ENCODE assay signal across 8 cellular contexts in genomic region chr3:127588675-127589577, GRCh38. TPM values are rescaled to one million over a fixed set of nuclear protein-coding genes. Genes with fewer than 3 reads are reported as not detected.
DNase-seq lines count a peak whose midpoint lies in the region; ATAC-seq lines count a peak whose summit lies in the region.

No MANE protein-coding gene starts in this region.

- peak overlapping the region; percentile 77 to 98 (median 88) for H3K4me3 Mint-ChIP-seq in CD4-positive, alpha-beta memory T cell
- H3K4me3 Mint-ChIP-seq in activated naive CD4-positive, alpha-beta T cell treated with anti-CD3 and anti-CD28 coated beads for 36 hours, result peak overlapping the region; percentile 87
- peak overlapping the region; percentile 80 for H3K4me3 Mint-ChIP-seq in stimulated activated effector memory CD8-positive, alpha-beta T cell treated with anti-CD3 and anti-CD28 coated beads, Interleukin-12 subunit alpha, Interleukin-12 subunit beta, amount 100 ng/mL, for 72 hours

- no peaks in the 10 kb centered on the region for H3K27me3 Mint-ChIP-seq in CD4-positive, alpha-beta memory T cell
- no peaks in the 10 kb centered on the region for H3K27me3 Mint-ChIP-seq in activated naive CD4-positive, alpha-beta T cell treated with anti-CD3 and anti-CD28 coated beads for 36 hours (ENCODE audit: low read depth)

- no peak for DNase-seq in CD4-positive, alpha-beta memory T cell
- DNase-seq in HuH-7.5 (ENCODE audit: low spot score), result peak; percentile 52
- DNase-seq in activated naive CD4-positive, alpha-beta T cell treated with anti-CD3 and anti-CD28 coated beads for 36 hours, result peak; percentile 39
- DNase-seq in stimulated activated effector memory CD8-positive, alpha-beta T cell treated with anti-CD3 and anti-CD28 coated beads, Interleukin-12 subunit alpha, Interleukin-12 subunit beta, amount 100 ng/mL, for 72 hours (ENCODE audit: low spot score in 2 of 2), result no peak

- H3K9me3 Mint-ChIP-seq in CD4-positive, alpha-beta memory T cell, result no peaks in the 10 kb centered on the region
- H3K9me3 Mint-ChIP-seq in activated naive CD4-positive, alpha-beta T cell treated with anti-CD3 and anti-CD28 coated beads for 36 hours, result no peaks in the 10 kb centered on the region
- H3K9me3 Mint-ChIP-seq in stimulated activated effector memory CD8-positive, alpha-beta T cell treated with anti-CD3 and anti-CD28 coated beads, Interleukin-12 subunit alpha, Interleukin-12 subunit beta, amount 100 ng/mL, for 72 hours, result no peaks in the 10 kb centered on the region

- H3K9me3 ChIP-seq in CD4-positive, alpha-beta memory T cell (ENCODE audit: control insufficient read depth in 1 of 2, low read length in 2 of 2), result no peaks in the 10 kb centered on the region
- no peaks in the 10 kb centered on the region for H3K9me3 ChIP-seq in iPS-18c (ENCODE audit: control insufficient read depth, insufficient read depth, low read length)

- no peak for ATAC-seq in stimulated activated effector memory CD8-positive, alpha-beta T cell treated with anti-CD3 and anti-CD28 coated beads, Interleukin-12 subunit alpha, Interleukin-12 subunit beta, amount 100 ng/mL, for 72 hours
- ATAC-seq in GM21717 (IDR thresholded peaks at IDR 0.05; ENCODE audit: unreplicated experiment) (no peak), HG03039 (IDR thresholded peaks at IDR 0.05; ENCODE audit: unreplicated experiment) (no peak), HG03095 (IDR thresholded peaks at IDR 0.05; ENCODE audit: unreplicated experiment) (no peak)

- peak overlapping the region; percentile 73 to 83 for H3K4me3 ChIP-seq in CD4-positive, alpha-beta memory T cell (ENCODE audit: low read length in 2 of 2)
- H3K4me3 ChIP-seq in iPS-18c (ENCODE audit: insufficient read depth, low read depth, low read length), result peak overlapping the region; percentile 96

- H3K36me3 ChIP-seq in CD4-positive, alpha-beta memory T cell (ENCODE audit: insufficient read depth, low read length), result no peaks in the 10 kb centered on the region

- intact Hi-C loops in CD4-positive, alpha-beta memory T cell (cut with micrococcal nuclease), result no loop called here
- intact Hi-C loops in activated naive CD4-positive, alpha-beta T cell treated with anti-CD3 and anti-CD28 coated beads for 36 hours (cut with micrococcal nuclease), result no loop called here

- peak overlapping the region in 6 of 7 donors; percentile 54 to 89 (median 80) for H3K27ac Mint-ChIP-seq in CD4-positive, alpha-beta memory T cell
- H3K27ac Mint-ChIP-seq in activated naive CD4-positive, alpha-beta T cell treated with anti-CD3 and anti-CD28 coated beads for 36 hours, result peak overlapping the region; percentile 2
- H3K27ac Mint-ChIP-seq in stimulated activated effector memory CD8-positive, alpha-beta T cell treated with anti-CD3 and anti-CD28 coated beads, Interleukin-12 subunit alpha, Interleukin-12 subunit beta, amount 100 ng/mL, for 72 hours, result peak overlapping the region; percentile 60

- H3K27ac ChIP-seq in CD4-positive, alpha-beta memory T cell (ENCODE audit: low read depth, low read length), result peak overlapping the region; percentile 73

- peaks cover 0 to 8% of the 10 kb centered on the region in 2 donors for H3K36me3 Mint-ChIP-seq in CD4-positive, alpha-beta memory T cell
- no peaks in the 10 kb centered on the region for H3K36me3 Mint-ChIP-seq in activated naive CD4-positive, alpha-beta T cell treated with anti-CD3 and anti-CD28 coated beads for 36 hours (ENCODE audit: low read depth)
- peaks cover 7% of the 10 kb centered on the region for H3K36me3 Mint-ChIP-seq in stimulated activated effector memory CD8-positive, alpha-beta T cell treated with anti-CD3 and anti-CD28 coated beads, Interleukin-12 subunit alpha, Interleukin-12 subunit beta, amount 100 ng/mL, for 72 hours

- peaks cover 26% of the 10 kb centered on the region for H3K4me1 ChIP-seq in CD4-positive, alpha-beta memory T cell (ENCODE audit: insufficient read depth, low read length)

- CTCF ChIA-PET in CD4-positive, alpha-beta memory T cell (lab: Charles Lee; ENCODE audit: partially characterized antibody), result interaction anchor here (1.5 to 8.7 kb wide), 2 partner anchors 9 to 14 kb away, joined by 3 to 68 read pairs; no protein-coding TSS in a partner anchor
- CTCF ChIA-PET in activated naive CD4-positive, alpha-beta T cell treated with anti-CD3 and anti-CD28 coated beads for 36 hours (lab: Charles Lee), result interaction anchor here (0.7 to 3.0 kb wide), 5 partner anchors 9 to 26 kb away, joined by 3 to 12 read pairs (median 6); partner anchors contain the start of gene MCM2

- POLR2A ChIA-PET in CD4-positive, alpha-beta memory T cell (lab: Charles Lee; ENCODE audit: partially characterized antibody), result interaction anchor here (1.2 to 4.4 kb wide), 4 partner anchors 9 to 84 kb away, joined by 8 to 29 read pairs (median 18); partner anchors contain the start of genes ABTB1 and PODXL2

- no peaks in the 10 kb centered on the region for H3K27me3 ChIP-seq in CD4-positive, alpha-beta memory T cell (ENCODE audit: insufficient read depth, low read length)

- H3K4me1 Mint-ChIP-seq in CD4-positive, alpha-beta memory T cell, result peaks cover 28 to 64% (median 48%) of the 10 kb centered on the region in 4 donors
- peaks cover 40% of the 10 kb centered on the region for H3K4me1 Mint-ChIP-seq in activated naive CD4-positive, alpha-beta T cell treated with anti-CD3 and anti-CD28 coated beads for 36 hours (ENCODE audit: low read depth)
- H3K4me1 Mint-ChIP-seq in stimulated activated effector memory CD8-positive, alpha-beta T cell treated with anti-CD3 and anti-CD28 coated beads, Interleukin-12 subunit alpha, Interleukin-12 subunit beta, amount 100 ng/mL, for 72 hours, result peaks cover 44% of the 10 kb centered on the region

RNA-seq across cellular contexts. Expression of gene TPRA1, which starts 1.6 kb away (rescaled TPM):
- total RNA-seq in CD4-positive, alpha-beta memory T cell, result 10 to 100 TPM; 28.3 to 29.7 TPM
- polyA plus RNA-seq in CD4-positive, alpha-beta memory T cell, result 10 to 100 TPM; 33.1 to 40.1 TPM
- total RNA-seq in activated naive CD4-positive, alpha-beta T cell treated with anti-CD3 and anti-CD28 coated beads for 36 hours, result 10 to 100 TPM; 15.1 to 15.9 TPM

RNA-seq across cellular contexts. Expression of gene MCM2, which starts 9.3 kb away (rescaled TPM):
- 10 to 100 TPM in 1 of 2 experiments, 1 to 10 TPM in 1; 7.7 to 12.8 TPM for total RNA-seq in CD4-positive, alpha-beta memory T cell
- 1 to 10 TPM; 6.9 to 7.7 TPM for polyA plus RNA-seq in CD4-positive, alpha-beta memory T cell
- 100 to 1,000 TPM; 250 to 259 TPM for total RNA-seq in activated naive CD4-positive, alpha-beta T cell treated with anti-CD3 and anti-CD28 coated beads for 36 hours

RNA-seq across cellular contexts. Expression of gene PODXL2, which starts 40.1 kb away (rescaled TPM):
- 1 to 10 TPM; 3.3 to 4.2 TPM for total RNA-seq in CD4-positive, alpha-beta memory T cell
- 1 to 10 TPM; 6.9 to 8.0 TPM for polyA plus RNA-seq in CD4-positive, alpha-beta memory T cell
- 1 to 10 TPM in 1 of 2 experiments, under 1 TPM in 1; 0.98 to 1.1 TPM for total RNA-seq in activated naive CD4-positive, alpha-beta T cell treated with anti-CD3 and anti-CD28 coated beads for 36 hours

Comparison
In these comparisons a context has a peak if more than half of its experiments do, and no peak if none do; other contexts are left out.
1. DNase-seq: peak in HuH-7.5 (single experiment) and activated naive CD4-positive, alpha-beta T cell treated with anti-CD3 and anti-CD28 coated beads for 36 hours (single experiment); none in CD4-positive, alpha-beta memory T cell (0 of 5) and stimulated activated effector memory CD8-positive, alpha-beta T cell treated with anti-CD3 and anti-CD28 coated beads, Interleukin-12 subunit alpha, Interleukin-12 subunit beta, amount 100 ng/mL, for 72 hours (0 of 2).
2. H3K27ac Mint-ChIP-seq: peak in every context shown above with its lines; median percentile 80 in CD4-positive, alpha-beta memory T cell; 60 in stimulated activated effector memory CD8-positive, alpha-beta T cell treated with anti-CD3 and anti-CD28 coated beads, Interleukin-12 subunit alpha, Interleukin-12 subunit beta, amount 100 ng/mL, for 72 hours; 2 in activated naive CD4-positive, alpha-beta T cell treated with anti-CD3 and anti-CD28 coated beads for 36 hours.
3. RNA of gene MCM2, which starts 9.3 kb away (total RNA-seq): 250 to 259 TPM in activated naive CD4-positive, alpha-beta T cell treated with anti-CD3 and anti-CD28 coated beads for 36 hours; 7.7 to 12.8 TPM in CD4-positive, alpha-beta memory T cell; every median in the first group is over 10 times any median in the second.
4. Peak in every context shown above with its lines, with median percentiles within 50 percentile points of each other: H3K4me3 Mint-ChIP-seq.